Comparison of ENCODE assay signal across 11 cellular contexts in the genomic region with DNA sequence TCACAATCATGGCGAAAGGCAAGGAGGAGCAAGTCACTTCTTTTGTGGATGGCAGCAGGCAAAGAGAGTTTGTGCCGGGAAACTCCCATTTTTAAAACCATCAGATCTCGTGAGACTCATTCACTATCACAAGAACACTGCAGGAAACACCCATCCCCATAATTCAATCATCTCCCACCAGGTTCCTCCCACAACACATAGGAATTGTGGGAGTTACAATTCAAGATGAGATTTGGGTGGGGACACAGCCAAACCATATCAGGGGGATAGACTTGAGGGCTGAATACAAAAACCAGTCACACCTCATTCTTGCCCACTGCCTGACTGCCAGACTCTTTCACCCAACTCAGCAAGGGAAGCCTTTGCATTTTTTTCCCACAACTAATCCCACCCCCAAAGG. TPM values are rescaled to one million over a fixed set of nuclear protein-coding genes. Genes with fewer than 3 reads are reported as not detected.
"Had no signal": no experiment of that assay in that cellular context is flagged by ENCODE, and none has a peak within 500 bp of the region (broad histone marks: within the 10 kb centered on the region; RNA-seq: fewer than 3 reads in every experiment).

No MANE protein-coding gene starts in this region.

RNA-seq across cellular contexts. Expression of a gene that starts 50.4 kb away (rescaled TPM):
- total RNA-seq: activated naive CD4-positive, alpha-beta T cell treated with anti-CD3 and anti-CD28 coated beads for 36 hours; activated naive CD4-positive, alpha-beta T cell treated with anti-CD3 and anti-CD28 coated beads, Interleukin-2, amount 50 U/mL, for 72 hours; activated naive CD8-positive, alpha-beta T cell treated with anti-CD3 and anti-CD28 coated beads for 36 hours; activated naive CD8-positive, alpha-beta T cell treated with anti-CD3 and anti-CD28 coated beads, Interleukin-2, amount 10 ng/mL, durations not matched to agents 7 days and 5 days; activated T-cell treated with anti-CD3 and anti-CD28 coated beads, Interleukin-2, amount 50 U/mL, for 4 hours; activated T-cell treated with anti-CD3 and anti-CD28 coated beads, Interleukin-2, amount 50 U/mL, for 72 hours; activated T-helper 1 cell treated with anti-CD3 and anti-CD28 coated beads, Interleukin-12 subunit alpha, Interleukin-12 subunit beta, Interleukin-2, Interleukin-4 antibody, amounts not matched to agents 30 ng/mL and 10 ng/mL and 1 ng/mL, durations not matched to agents 14 hours and 24 hours and 36 hours; activated T-helper 17 cell treated with anti-CD3 and anti-CD28 coated beads, Interleukin-2, amount 50 U/mL, for 72 hours; activated T-helper 2 cell treated with anti-CD3 and anti-CD28 coated beads, Interferon-gamma antibody, Interleukin-2, Interleukin-4, amounts not matched to agents 10 μg/mL and 5 μg/mL and 100 μg/mL, durations not matched to agents 14 hours and 24 hours and 36 hours; astrocyte; bronchial epithelial cell had no signal
